Comparison of ENCODE assay signal across 10 cellular contexts in the genomic region with DNA sequence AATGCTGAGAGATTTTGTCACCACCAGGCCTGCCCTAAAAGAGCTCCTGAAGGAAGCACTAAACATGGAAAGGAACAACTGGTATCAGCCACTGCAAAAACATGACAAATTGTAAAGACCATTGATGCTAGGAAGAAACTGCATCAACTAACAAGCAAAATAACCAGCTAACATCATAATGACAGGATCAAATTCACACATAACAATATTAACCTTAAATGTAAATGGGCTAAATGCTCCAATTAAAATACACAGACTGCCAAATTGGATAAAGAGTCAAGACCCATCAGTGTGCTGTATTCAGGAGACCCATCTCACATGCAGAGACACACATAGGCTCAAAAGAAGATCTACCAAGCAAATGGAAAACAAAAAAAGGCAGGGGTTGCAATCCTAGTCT. TPM values are rescaled to one million over a fixed set of nuclear protein-coding genes. Genes with fewer than 3 reads are reported as not detected.
A peak's percentile ranks its signal among the peaks of the same experiment; 100 is the strongest.
DNase-seq lines count a peak whose midpoint lies in the region; ATAC-seq, FAIRE-seq and TF ChIP-seq lines count a peak whose summit lies in the region.
"Not testable (repeated sequence)": the region's sequence is repeated elsewhere in the genome, so short reads cannot be mapped to it uniquely, and the experiment has no call there.
"Had no signal": no experiment of that assay in that cellular context is flagged by ENCODE, and none has a peak within 500 bp of the region (broad histone marks: within the 10 kb centered on the region; RNA-seq: fewer than 3 reads in every experiment).

No MANE protein-coding gene starts in this region.

- H2AFZ ChIP-seq in K562 (ENCODE audit: low read depth, low read length) = not testable (repeated sequence)

- not testable (repeated sequence) for H3K79me2 ChIP-seq in K562 (ENCODE audit: control insufficient read depth, insufficient read depth, low read length)

- H3K36me3 ChIP-seq in K562 (ENCODE audit: control insufficient read depth, insufficient read depth, low read length) = not testable (repeated sequence)

- in situ Hi-C loops in K562 (cut with MboI) = not testable (repeated sequence)

- not testable (repeated sequence) for H3K9ac ChIP-seq in K562 (ENCODE audit: insufficient read depth in 1 of 2, low read depth in 2 of 2, low read length in 2 of 2)

- H3K4me1 ChIP-seq in K562 (replicated peaks in 1 of 2; ENCODE audit: control insufficient read depth in 2 of 2, insufficient read depth in 2 of 2, low read length in 2 of 2) = not testable (repeated sequence)

- POLR2A ChIA-PET in K562 (lab: Yijun Ruan, JAX) = not testable (repeated sequence)

- not testable (repeated sequence) for TF ChIP-seq CTCF in K562 (IDR thresholded peaks at IDR 0.05 in 2 of 3, conservative IDR thresholded peaks at IDR 0.05 in 1 of 3; ENCODE audit: insufficient read depth in 2 of 3, low read depth in 1 of 3, low read length in 3 of 3)

- not testable (repeated sequence) for TF ChIP-seq RAD21 in K562 (CRISPR knock-in tag; conservative IDR thresholded peaks at IDR 0.05 in 1 of 2, IDR thresholded peaks at IDR 0.05 in 1 of 2)

- not testable (repeated sequence) for H3K27me3 ChIP-seq in K562 (ENCODE audit: control insufficient read depth in 2 of 2, insufficient read depth in 2 of 2, low read length in 2 of 2)

- intact Hi-C loops in K562 (cut with micrococcal nuclease) = not testable (repeated sequence)

- not testable (repeated sequence) for TF ChIP-seq EP300 in K562 (IDR thresholded peaks at IDR 0.05; ENCODE audit: low read length)

- not testable (repeated sequence) for H3K4me3 ChIP-seq in K562

- H4K20me1 ChIP-seq in K562 (replicated peaks; ENCODE audit: control insufficient read depth, insufficient read depth, low read length) = not testable (repeated sequence)

- CTCF ChIA-PET in K562 (lab: Yijun Ruan, JAX; ENCODE audit: low intra/inter-chr PET ratio) = not testable (repeated sequence)

- TF ChIP-seq POLR2A in K562 (conservative IDR thresholded peaks at IDR 0.05) = not testable (repeated sequence)

- H3K9me3 ChIP-seq in K562 (replicated peaks; ENCODE audit: control insufficient read depth, insufficient read depth, low read depth, low read length) = not testable (repeated sequence)

- not testable (repeated sequence) for H3K9me1 ChIP-seq in K562 (ENCODE audit: control insufficient read depth, insufficient read depth, low read length)

- FAIRE-seq in K562 (lab: Jason Lieb, UNC) = not testable (repeated sequence)

- not testable (repeated sequence) for H3K4me2 ChIP-seq in K562 (ENCODE audit: insufficient read depth, low read length)

- not testable (repeated sequence) for BruUV-seq in K562 (replicated peaks; lab: Mats Ljungman, UMichigan)

- ATAC-seq in K562 = not testable (repeated sequence)

- not testable (repeated sequence) for H3K27ac ChIP-seq in K562 (ENCODE audit: extremely low read depth, low read depth, low read length)

- not testable (repeated sequence) for DNase-seq in K562 (ENCODE audit: extremely low read depth in 1 of 4, low spot score in 3 of 4)

TF ChIP-seq in K562, 482 proteins besides CTCF, POLR2A, EP300 and RAD21:
- peak; percentile 92 for TF ChIP-seq ZNF507 (tag; conservative IDR thresholded peaks at IDR 0.05)

RNA-seq across cellular contexts. Expression of gene ANKRD55, which starts 9.8 kb away (rescaled TPM):
- 2.5 and 3.5 TPM in 2 replicates for total RNA-seq in K562 (2011; cell fraction: chromatin; rRNA removed; ENCODE audit: low replicate concordance)
- 0.92 and 2.2 TPM in 2 replicates for total RNA-seq in K562 (2011; cell fraction: nucleolus; rRNA removed)
- total RNA-seq in K562 (2011; cell fraction: nucleoplasm; rRNA removed) = 1.6 and 2.2 TPM in 2 replicates
- total RNA-seq in K562 (2014; rRNA removed) (4.4 and 4.8 TPM in 2 replicates), K562 (2014; rRNA removed; fragmentation: Illumina TruSeq; extraction: Trizol) (3.2 and 3.5 TPM in 2 replicates), K562 (2015; rRNA removed; fragmentation: Illumina TruSeq; extraction: Trizol) (7.1 and 7.5 TPM in 2 replicates), K562 (2021) (3.4 and 3.6 TPM in 2 replicates)
- polyA plus RNA-seq in K562 (2011; rRNA removed) (2.3 and 10.6 TPM in 2 replicates), K562 (2014; fragmentation: Illumina TruSeq; extraction: Trizol) (5.8 and 6.5 TPM in 2 replicates), K562 (2014; fragmentation: Nextera tagmentation; extraction: Ambion mirVana) (10 to 100 TPM in 1 of 2 experiments, 1 to 10 TPM in 1; 10.0 to 10.2 TPM), K562 (2014; rRNA removed) (4.6 TPM in 2 replicates)
- 2.2 and 8.9 TPM in 2 replicates for polyA plus RNA-seq in K562 (2011; cell fraction: cytosol; rRNA removed)
- polyA plus RNA-seq in K562 (2011; cell fraction: nucleus; rRNA removed) = 1.2 and 6.2 TPM in 2 replicates
- 8.3 and 11.9 TPM in 2 replicates for polyA plus RNA-seq in K562 (2012)
- 2.0 and 11.6 TPM in 2 replicates for polyA minus RNA-seq in K562 (2011; rRNA and poly(A)+ RNA removed)
- 4.0 TPM in 1 of 2 replicates, not detected in the other for polyA minus RNA-seq in K562 (2011; cell fraction: cytosol; rRNA and poly(A)+ RNA removed)
- polyA minus RNA-seq in K562 (2011; cell fraction: nucleus; rRNA and poly(A)+ RNA removed) = 1.2 and 3.1 TPM in 2 replicates
- total RNA-seq: A172; A673; B cell; Calu3; CD8-positive, alpha-beta memory T cell; CD8-positive, alpha-beta T cell; Daoy had no signal
- polyA plus RNA-seq: AG04450; BJ; CD8-positive, alpha-beta memory T cell had no signal
